Comparison of ENCODE assay signal across 8 cellular contexts in the genomic region with DNA sequence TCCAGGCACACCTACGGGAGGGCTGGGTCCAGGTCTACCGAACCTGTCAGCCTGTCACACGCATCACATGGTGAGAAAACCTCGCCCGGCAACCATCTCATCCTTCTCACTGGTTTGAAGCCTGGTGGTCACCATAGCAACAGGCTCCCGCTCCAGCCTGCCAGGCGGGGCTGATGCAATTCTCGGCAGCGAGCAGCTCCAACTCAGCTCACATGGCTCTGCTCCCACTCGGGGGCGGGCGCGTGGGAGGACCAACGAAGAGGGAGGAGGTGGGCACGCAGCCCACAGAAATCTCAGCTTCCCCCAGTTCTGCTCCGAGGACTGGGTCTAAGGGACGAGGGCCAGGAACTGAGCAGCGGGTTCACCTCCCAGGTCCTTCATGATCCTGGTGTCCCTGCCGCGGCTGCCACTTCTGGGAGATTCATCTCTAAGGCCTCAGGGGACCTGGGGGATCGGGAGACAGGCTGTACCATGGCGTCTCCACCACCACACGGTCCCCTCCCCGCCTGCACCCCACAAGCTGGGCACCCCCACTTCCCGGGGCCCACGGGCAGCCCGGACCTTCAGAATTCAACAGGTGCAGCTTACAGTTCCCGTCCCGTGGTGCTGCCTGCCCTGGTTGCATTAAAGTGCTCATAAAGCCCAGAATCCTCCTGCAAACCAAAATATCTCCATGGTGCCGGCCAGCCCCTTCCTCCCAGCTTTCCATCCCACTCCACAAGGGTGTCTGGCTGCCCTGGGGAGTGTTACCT. TPM values are rescaled to one million over a fixed set of nuclear protein-coding genes. Genes with fewer than 3 reads are reported as not detected.
DNase-seq lines count a peak whose midpoint lies in the region; ATAC-seq, FAIRE-seq and TF ChIP-seq lines count a peak whose summit lies in the region.

No MANE protein-coding gene starts in this region.

- peaks cover 0 to 20% (median 11%) of the 10 kb centered on the region in 9 donors for H3K36me3 ChIP-seq in heart left ventricle

- intact Hi-C loops in Right ventricle myocardium inferior (cut with DNase I), result no loop called here
- intact Hi-C loops in cardiac septum (cut with DNase I), result no loop called here
- intact Hi-C loops in heart left ventricle (cut with DNase I), result loop anchor here in 2 of 10 donors (5.0 kb wide), 1 partner anchor 33 kb away; no protein-coding TSS in a partner anchor

- no peaks in the 10 kb centered on the region for H3K27me3 ChIP-seq in heart left ventricle

- in situ Hi-C loops in SK-MEL-5 (cut with HindIII; ENCODE audit: low pct_unique_long_range_greater_than_20kb, low sequenced_read_pairs), result no loop called here

- TF ChIP-seq POLR2A in heart left ventricle (IDR thresholded peaks at IDR 0.05), result no peak
- TF ChIP-seq POLR2A in GM12891 (IDR thresholded peaks at IDR 0.05; ENCODE audit: low read depth, low read length), result no peak

- FAIRE-seq in GM12891 (lab: Jason Lieb, UNC), result no peak

- 52 to 68% (median 61%) methylated on average over 23 to 30 of the region's 30 CpGs for WGBS in heart left ventricle, 4 donors

- ATAC-seq in Right ventricle myocardium inferior (peak; percentile 49), heart left ventricle (no peak), HG03342 (IDR thresholded peaks at IDR 0.05; ENCODE audit: unreplicated experiment) (no peak)

- H3K4me1 ChIP-seq in heart left ventricle, result peaks cover 0 to 41% (median 16%) of the 10 kb centered on the region in 12 donors

- TF ChIP-seq CTCF in heart left ventricle (IDR thresholded peaks at IDR 0.05), result no peak

- H3K27ac ChIP-seq in heart left ventricle (no peak overlapping the region), substantia nigra (ENCODE audit: low read depth, low read length, poor library complexity, severe bottlenecking) (no peak overlapping the region)

- DNase-seq in Right ventricle myocardium inferior (ENCODE audit: missing footprints) (peak; percentile 88), cardiac septum (ENCODE audit: low spot score) (no peak), SK-MEL-5 (ENCODE audit: low read depth, low spot score) (peak; percentile 48), heart left ventricle (peak in 3 of 5 donors; percentile 60 to 73 (median 71)), substantia nigra (lab: John Stamatoyannopoulos, UW) (peak in 42 of 49 donors; percentile 17 to 94 (median 64)), GM12891 (ENCODE audit: insufficient read length, low spot score) (no peak)
- DNase-seq in activated CD4-positive, alpha-beta T cell treated with anti-CD3 and anti-CD28 coated beads for 48 hours, result no peak

- no peaks in the 10 kb centered on the region for H3K9me3 ChIP-seq in heart left ventricle

- no peak overlapping the region for H3K4me3 ChIP-seq in heart left ventricle

TF ChIP-seq in GM12891, 5 proteins besides CTCF, POLR2A, EP300 and RAD21:
- TF ChIP-seq PAX5 (IDR thresholded peaks at IDR 0.05; ENCODE audit: insufficient read depth, low read length, severe bottlenecking), result no peak

RNA-seq across cellular contexts. Expression of gene ABR, which starts 25.8 kb away (rescaled TPM):
- total RNA-seq in Right ventricle myocardium inferior (147 TPM), cardiac septum (158 TPM), heart left ventricle (100 to 1,000 TPM; 134 to 171 (median 156) TPM)
- 26.2 and 38.4 TPM in 2 replicates for total RNA-seq in SK-MEL-5 (2014; rRNA removed; shearing (Covaris generic))
- polyA plus RNA-seq in SK-MEL-5 (2015; cell fraction: cytosol; rRNA removed), result 69.8 and 85.3 TPM in 2 replicates
- polyA plus RNA-seq in SK-MEL-5 (2015; cell fraction: nucleus; rRNA removed), result 96.7 and 109 TPM in 2 replicates
- polyA plus RNA-seq in heart left ventricle, result 10 to 100 TPM; 64.5 to 93.2 TPM
- 40.6 TPM for polyA plus RNA-seq in GM12891 (2012; ENCODE audit: low read depth, missing spikeins)

Comparison
In these comparisons a context has a peak if more than half of its experiments do, and no peak if none do; other contexts are left out.
1. DNase-seq: peak in Right ventricle myocardium inferior (single experiment), SK-MEL-5 (single experiment), heart left ventricle (3 of 5) and substantia nigra (42 of 49); none in cardiac septum (single experiment), activated CD4-positive, alpha-beta T cell treated with anti-CD3 and anti-CD28 coated beads for 48 hours (single experiment) and GM12891 (single experiment).